ENCODE assay signal across 29 cellular contexts in the genomic region with DNA sequence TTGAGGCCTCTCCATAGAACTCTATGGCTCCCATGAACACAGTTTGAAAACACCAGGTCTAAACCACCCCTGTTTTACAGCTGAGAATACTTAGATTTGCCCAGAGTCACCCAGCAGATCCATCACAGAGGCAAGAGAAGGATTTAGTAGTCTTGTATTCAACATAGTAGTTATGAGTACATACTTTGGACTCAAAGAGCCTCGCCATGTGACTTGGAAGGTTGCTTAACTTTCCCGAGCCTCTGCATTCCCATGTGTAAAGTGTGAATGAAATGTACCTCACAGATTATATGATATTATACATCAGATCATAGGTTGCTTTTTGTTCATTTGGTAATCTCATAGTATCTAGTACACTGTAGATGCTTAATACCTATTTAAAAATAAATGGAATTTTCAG.
"Had no signal": no experiment of that assay in that cellular context is flagged by ENCODE, and none has a peak within 500 bp of the region (broad histone marks: within the 10 kb centered on the region; RNA-seq: fewer than 3 reads in every experiment).

No MANE protein-coding gene starts in this region.

- FAIRE-seq: urothelium cell line had no signal

- H3K4me2 ChIP-seq: neural progenitor cell, smooth muscle cell had no signal

- H3K4me1 ChIP-seq: parathyroid adenoma, psoas muscle, sigmoid colon, spleen, suprapubic skin, testis, tibial artery, upper lobe of right lung, vagina had no signal

- ATAC-seq: natural killer cell; psoas muscle; right cardiac atrium; right lobe of liver; stimulated activated memory B cell treated with anti-CD40 and anti-IgM and Interleukin-4, amounts not matched to agents 10 μg/mL and 1 μg/mL and 100 μg/mL, for 72 hours; stimulated activated naive CD8-positive, alpha-beta T cell treated with anti-CD3 and anti-CD28 coated beads, Interleukin-15, amount 100 ng/mL, for 72 hours; stimulated activated naive CD8-positive, alpha-beta T cell treated with anti-CD3 and anti-CD28 coated beads, Interleukin-15, Interleukin-2, amounts not matched to agents 100 U/mL and 50 U/mL, for 24 hours; upper lobe of right lung had no signal

- H2AFZ ChIP-seq: neural progenitor cell, parathyroid adenoma had no signal

- H3K9me3 ChIP-seq: ovary, psoas muscle, right lobe of liver, sigmoid colon, spleen, suprapubic skin, testis, tibial artery, transverse colon, upper lobe of right lung, vagina had no signal

- H3K36me3 ChIP-seq: neural progenitor cell, ovary had no signal

- H3K27ac ChIP-seq: neural progenitor cell, ovary, parathyroid adenoma, psoas muscle, right lobe of liver, sigmoid colon, spleen, suprapubic skin, testis, tibial artery, transverse colon, upper lobe of right lung, vagina had no signal

- H3K9ac ChIP-seq: neural progenitor cell, parathyroid adenoma had no signal

- H3K4me3 ChIP-seq: neural progenitor cell, ovary, psoas muscle, right lobe of liver, sigmoid colon, smooth muscle cell, spleen, suprapubic skin, testis, tibial artery, transverse colon, upper lobe of right lung, vagina had no signal

- DNase-seq: natural killer cell; occipital lobe; ovary; posterior cingulate gyrus; psoas muscle; right cardiac atrium; right lobe of liver; sigmoid colon; spleen; stimulated activated CD4-positive, alpha-beta T cell treated with anti-CD3 and anti-CD28 coated beads, Interleukin-12 subunit alpha, Interleukin-12 subunit beta, amount 100 ng/mL, for 4 hours; stimulated activated CD4-positive, alpha-beta T cell treated with anti-CD3 and anti-CD28 coated beads, Interleukin-1b, Interleukin-23, amount 100 ng/mL, for 48 hours; stimulated activated CD4-positive, alpha-beta T cell treated with anti-CD3 and anti-CD28 coated beads, Interleukin-4, amount 100 ng/mL, for 1 hour; stimulated activated CD4-positive, alpha-beta T cell treated with anti-CD3 and anti-CD28 coated beads, Interleukin-4, amount 100 ng/mL, for 4 hours; stimulated activated CD8-positive, alpha-beta memory T cell treated with anti-CD3 and anti-CD28 coated beads, Interleukin-4, amount 100 ng/mL, for 48 hours; stimulated activated naive CD4-positive, alpha-beta T cell; stimulated activated naive CD8-positive, alpha-beta T cell treated with anti-CD3 and anti-CD28 coated beads, Interleukin-15, amount 100 ng/mL, for 72 hours; stimulated activated naive CD8-positive, alpha-beta T cell treated with anti-CD3 and anti-CD28 coated beads, Interleukin-15, Interleukin-2, amounts not matched to agents 100 U/mL and 50 U/mL, for 24 hours; substantia nigra; testis; tibial artery; transverse colon; upper lobe of right lung had no signal

- H3K27me3 ChIP-seq: neural progenitor cell, ovary, right lobe of liver, sigmoid colon, spleen, suprapubic skin, testis, tibial artery, transverse colon, upper lobe of right lung, vagina had no signal
